ENCODE assay signal across 25 cellular contexts in genomic region chr11:419248-420005, GRCh38. TPM values are rescaled to one million over a fixed set of nuclear protein-coding genes. Genes with fewer than 3 reads are reported as not detected.
A peak's percentile ranks its signal among the peaks of the same experiment; 100 is the strongest.
DNase-seq lines count a peak whose midpoint lies in the region; ATAC-seq and TF ChIP-seq lines count a peak whose summit lies in the region.
"Had no signal": no experiment of that assay in that cellular context is flagged by ENCODE, and none has a peak within 500 bp of the region (broad histone marks: within the 10 kb centered on the region; RNA-seq: fewer than 3 reads in every experiment).

No MANE protein-coding gene starts in this region.

- H3K4me1 ChIP-seq in right cardiac atrium (ENCODE audit: control insufficient read depth, insufficient read depth, low read length) (no peaks in the 10 kb centered on the region), left ventricle myocardium inferior (peaks cover 27% of the 10 kb centered on the region), transverse colon (peaks cover 5 to 34% (median 20%) of the 10 kb centered on the region in 4 donors)

- H3K9me3 Mint-ChIP-seq in WTC11 = no peaks in the 10 kb centered on the region
- H3K9me3 Mint-ChIP-seq in natural killer cell treated with Interleukin-12 subunit alpha and Interleukin-12 subunit beta and Interleukin-15 and Interleukin-18, amount 100 ng/mL, for 72 hours = no peaks in the 10 kb centered on the region
- H3K9me3 Mint-ChIP-seq: GM23338 had no signal

- TF ChIP-seq CTCF in left ventricle myocardium inferior (IDR thresholded peaks at IDR 0.05; ENCODE audit: borderline replicate concordance) (no peak), WTC11 (IDR thresholded peaks at IDR 0.05) (no peak), transverse colon (IDR thresholded peaks at IDR 0.05) (no peak)

- TF ChIP-seq EP300 in transverse colon (IDR thresholded peaks at IDR 0.05; ENCODE audit: low read depth) = no peak

- POLR2A ChIA-PET in WTC11 (lab: Charles Lee) = no interaction called here

- in situ Hi-C loops in transverse colon (cut with MboI; ENCODE audit: low pct_ligation_motif_present in 1 of 4, low pct_unique_long_range_greater_than_20kb in 1 of 4, low sequenced_read_pairs in 3 of 4) = no loop called here

- H3K4me3 ChIP-seq in right cardiac atrium (ENCODE audit: low read length) (no peak overlapping the region), left ventricle myocardium inferior (no peak overlapping the region), transverse colon (no peak overlapping the region), H7 (ENCODE audit: insufficient read depth, low read depth, low read length) (no peak overlapping the region)
- H3K4me3 ChIP-seq: GM23338 had no signal

- peaks cover 21% of the 10 kb centered on the region for H3K4me1 Mint-ChIP-seq in WTC11
- H3K4me1 Mint-ChIP-seq in natural killer cell treated with Interleukin-12 subunit alpha and Interleukin-12 subunit beta and Interleukin-15 and Interleukin-18, amount 100 ng/mL, for 72 hours (ENCODE audit: low read depth in 2 of 2) = peaks cover 15 to 17% of the 10 kb centered on the region in 2 donors

- no peak overlapping the region for H3K4me3 Mint-ChIP-seq in WTC11
- no peak overlapping the region for H3K4me3 Mint-ChIP-seq in natural killer cell treated with Interleukin-12 subunit alpha and Interleukin-12 subunit beta and Interleukin-15 and Interleukin-18, amount 100 ng/mL, for 72 hours
- H3K4me3 Mint-ChIP-seq: GM23338 had no signal

- TF ChIP-seq POLR2A in transverse colon (IDR thresholded peaks at IDR 0.05) = no peak

- 80% methylated on average over 20 of the region's 20 CpGs for WGBS in right cardiac atrium
- 93% methylated on average over 20 of the region's 20 CpGs; no CpG with 5 or more reads in 1 of the 2 donors for WGBS in transverse colon (ENCODE audit: low coverage in 1 of 2), 2 donors

- H3K27me3 Mint-ChIP-seq in WTC11 (ENCODE audit: low read depth) = peaks cover 13% of the 10 kb centered on the region
- peaks cover 0 to 2% of the 10 kb centered on the region in 2 donors for H3K27me3 Mint-ChIP-seq in natural killer cell treated with Interleukin-12 subunit alpha and Interleukin-12 subunit beta and Interleukin-15 and Interleukin-18, amount 100 ng/mL, for 72 hours

- CTCF ChIA-PET in WTC11 (lab: Charles Lee) = no interaction called here

- H3K9me3 ChIP-seq in right cardiac atrium (ENCODE audit: control insufficient read depth, low read length) = no peaks in the 10 kb centered on the region
- no peaks in the 10 kb centered on the region for H3K9me3 ChIP-seq in left ventricle myocardium inferior (replicated peaks)
- H3K9me3 ChIP-seq in transverse colon = no peaks in the 10 kb centered on the region

- no peak overlapping the region for H3K27ac ChIP-seq in right cardiac atrium (ENCODE audit: low read length)
- no peak overlapping the region for H3K27ac ChIP-seq in left ventricle myocardium inferior (replicated peaks)
- H3K27ac ChIP-seq in transverse colon = no peak overlapping the region
- H3K27ac ChIP-seq: C4-2B, KMS-11 had no signal

- ATAC-seq in right cardiac atrium (no peak), WTC11 (no peak), HG03442 (IDR thresholded peaks at IDR 0.05; ENCODE audit: unreplicated experiment) (no peak)
- no peak for ATAC-seq in natural killer cell treated with Interleukin-12 subunit alpha and Interleukin-12 subunit beta and Interleukin-15 and Interleukin-18, amount 100 ng/mL, for 72 hours
- ATAC-seq: HepG2 had no signal

- no peak overlapping the region for H3K27ac Mint-ChIP-seq in WTC11
- H3K27ac Mint-ChIP-seq in natural killer cell treated with Interleukin-12 subunit alpha and Interleukin-12 subunit beta and Interleukin-15 and Interleukin-18, amount 100 ng/mL, for 72 hours = no peak overlapping the region
- H3K27ac Mint-ChIP-seq: GM23338 had no signal

- no peaks in the 10 kb centered on the region for H3K36me3 ChIP-seq in left ventricle myocardium inferior
- H3K36me3 ChIP-seq in transverse colon = no peaks in the 10 kb centered on the region
- no peaks in the 10 kb centered on the region for H3K36me3 ChIP-seq in H7 (replicated peaks; ENCODE audit: control insufficient read depth, insufficient read depth, low read length)

- H3K27me3 ChIP-seq in right cardiac atrium (ENCODE audit: control insufficient read depth, insufficient read depth) (no peaks in the 10 kb centered on the region), left ventricle myocardium inferior (ENCODE audit: low read depth) (peaks cover 89% of the 10 kb centered on the region), transverse colon (peaks cover 24% of the 10 kb centered on the region), H7 (ENCODE audit: control insufficient read depth, insufficient read depth, low read length) (peaks cover 25% of the 10 kb centered on the region; the same call in 1 of the 2 replicates)

- intact Hi-C loops in right cardiac atrium (cut with DNase I) = loop anchor here in 1 of 4 donors (10.0 kb wide), 1 partner anchor 865 kb away; no protein-coding TSS in a partner anchor
- intact Hi-C loops in left ventricle myocardium inferior (cut with micrococcal nuclease) = no loop called here
- intact Hi-C loops in transverse colon (cut with DNase I; ENCODE audit: low total_unique reads) = no loop called here

- DNase-seq in right cardiac atrium = peak in 2 of 3 donors; percentile 43 to 44
- no peak for DNase-seq in left ventricle myocardium inferior
- DNase-seq in WTC11 (ENCODE audit: low spot score) = peak; percentile 10
- DNase-seq in natural killer cell treated with Interleukin-12 subunit alpha and Interleukin-12 subunit beta and Interleukin-15 and Interleukin-18, amount 100 ng/mL, for 72 hours (ENCODE audit: low spot score) = peak; percentile 49
- DNase-seq in transverse colon = peak; percentile 7
- no peak for DNase-seq in H7
- DNase-seq in activated CD4-positive, alpha-beta T cell treated with anti-CD3 and anti-CD28 coated beads, Interleukin-2, amount 50 U/mL, for 4 hours = no peak
- DNase-seq: ACHN, COR-L47, DMS153, EL, MV-4-11, NCI-H187, NCI-H2107, NCI-H2227 treated with DMSO at 0.1 percent for 48 hours, NCI-H510A treated with DMSO at 0.1 percent for 48 hours, NCI-H82, OCI-M1, SIG-M5 had no signal

- no peaks in the 10 kb centered on the region for H3K36me3 Mint-ChIP-seq in WTC11
- no peaks in the 10 kb centered on the region for H3K36me3 Mint-ChIP-seq in natural killer cell treated with Interleukin-12 subunit alpha and Interleukin-12 subunit beta and Interleukin-15 and Interleukin-18, amount 100 ng/mL, for 72 hours

TF ChIP-seq in WTC11, 78 proteins besides CTCF, POLR2A, EP300 and RAD21 (continues in another document):
- TF ChIP-seq ZMAT4 (CRISPR knock-in tag; IDR thresholded peaks at IDR 0.05) (no peak), ZNF263 (CRISPR knock-in tag; IDR thresholded peaks at IDR 0.05; ENCODE audit: low read depth) (no peak), NFE2L1 (CRISPR knock-in tag; IDR thresholded peaks at IDR 0.05) (no peak)

RNA-seq across cellular contexts. Expression of gene SIGIRR, which starts 4.6 kb away (rescaled TPM):
- total RNA-seq in right cardiac atrium (10 to 100 TPM; 28.6 to 42.4 (median 35.1) TPM), left ventricle myocardium inferior (34.9 TPM), WTC11 (2021) (85.2 to 98.9 TPM (median 91.8 TPM) in 3 replicates), transverse colon (100 to 1,000 TPM; 107 to 344 (median 148) TPM)
- 61.8 TPM for polyA plus RNA-seq in right cardiac atrium
- total RNA-seq in natural killer cell treated with Interleukin-12 subunit alpha and Interleukin-12 subunit beta and Interleukin-15 and Interleukin-18, amount 100 ng/mL, for 72 hours = 10 to 100 TPM; 39.0 to 44.9 TPM
- total RNA-seq in H7 (2014; rRNA removed; shearing (Covaris generic)) = 39.5 and 44.9 TPM in 2 replicates

RNA-seq across cellular contexts. Expression of gene ANO9, which starts 22.4 kb away (rescaled TPM):
- total RNA-seq in right cardiac atrium (under 1 TPM; 0.14 to 0.46 (median 0.20) TPM), left ventricle myocardium inferior (0.11 TPM), WTC11 (2021) (13.2 to 17.6 TPM (median 16.6 TPM) in 3 replicates), transverse colon (100 to 1,000 TPM; 117 to 490 (median 296) TPM)
- polyA plus RNA-seq in right cardiac atrium = 0.20 TPM
- total RNA-seq in natural killer cell treated with Interleukin-12 subunit alpha and Interleukin-12 subunit beta and Interleukin-15 and Interleukin-18, amount 100 ng/mL, for 72 hours = 1 to 10 TPM; 2.4 to 6.7 TPM
- 0.83 and 2.2 TPM in 2 replicates for total RNA-seq in H7 (2014; rRNA removed; shearing (Covaris generic))
- total RNA-seq: RPMI7951 had no signal

RNA-seq across cellular contexts. Expression of gene PKP3, which starts 25.4 kb away (rescaled TPM):
- total RNA-seq in right cardiac atrium = under 1 TPM; 0.26 to 0.88 (median 0.63) TPM
- 0.36 TPM for polyA plus RNA-seq in right cardiac atrium
- total RNA-seq in left ventricle myocardium inferior = 0.52 TPM
- 17.3 to 23.4 TPM (median 21.4 TPM) in 3 replicates for total RNA-seq in WTC11 (2021)
- not detected for total RNA-seq in natural killer cell treated with Interleukin-12 subunit alpha and Interleukin-12 subunit beta and Interleukin-15 and Interleukin-18, amount 100 ng/mL, for 72 hours
- total RNA-seq in transverse colon = 100 to 1,000 TPM; 159 to 359 (median 200) TPM
- 2.1 and 3.6 TPM in 2 replicates for total RNA-seq in H7 (2014; rRNA removed; shearing (Covaris generic))

RNA-seq across cellular contexts. Expression of gene PTDSS2, which starts 30.7 kb away (rescaled TPM):
- total RNA-seq in right cardiac atrium (10 to 100 TPM; 30.2 to 33.3 (median 30.9) TPM), left ventricle myocardium inferior (30.2 TPM), WTC11 (2021) (49.5 to 56.8 TPM (median 55.2 TPM) in 3 replicates), transverse colon (100 to 1,000 TPM in 2 of 4 donors, 10 to 100 TPM in 2; 28.5 to 264 (median 76.0) TPM)
- 30.7 TPM for polyA plus RNA-seq in right cardiac atrium
- total RNA-seq in natural killer cell treated with Interleukin-12 subunit alpha and Interleukin-12 subunit beta and Interleukin-15 and Interleukin-18, amount 100 ng/mL, for 72 hours = 10 to 100 TPM; 20.6 to 56.9 TPM
- total RNA-seq in H7 (2014; rRNA removed; shearing (Covaris generic)) = 40.9 and 47.5 TPM in 2 replicates

RNA-seq across cellular contexts. Expression of gene B4GALNT4, which starts 50.1 kb away (rescaled TPM):
- total RNA-seq in right cardiac atrium = 1 to 10 TPM; 1.0 to 1.6 (median 1.3) TPM
- 2.5 TPM for polyA plus RNA-seq in right cardiac atrium
- total RNA-seq in left ventricle myocardium inferior = 1.5 TPM
- total RNA-seq in WTC11 (2021) = 88.0 to 113 TPM (median 97.8 TPM) in 3 replicates
- total RNA-seq in natural killer cell treated with Interleukin-12 subunit alpha and Interleukin-12 subunit beta and Interleukin-15 and Interleukin-18, amount 100 ng/mL, for 72 hours = under 1 TPM in 1 of 2 donors, not detected in 1; 0.50 TPM
- 1 to 10 TPM in 2 of 4 donors, under 1 TPM in 1, not detected in 1; 0.82 to 3.0 (median 1.3) TPM for total RNA-seq in transverse colon
- total RNA-seq in H7 (2014; rRNA removed; shearing (Covaris generic)) = 56.0 and 62.6 TPM in 2 replicates
- total RNA-seq: RPMI7951 had no signal

Comparison
In these comparisons a context has a peak if more than half of its experiments do, and no peak if none do; other contexts are left out.
1. DNase-seq: peak in right cardiac atrium (2 of 3), WTC11 (single experiment), natural killer cell treated with Interleukin-12 subunit alpha and Interleukin-12 subunit beta and Interleukin-15 and Interleukin-18, amount 100 ng/mL, for 72 hours (single experiment) and transverse colon (single experiment); none in left ventricle myocardium inferior (single experiment), H7 (single experiment) and activated CD4-positive, alpha-beta T cell treated with anti-CD3 and anti-CD28 coated beads, Interleukin-2, amount 50 U/mL, for 4 hours (0 of 2).